Comparison of ENCODE assay signal across 1 cellular context in the genomic region with DNA sequence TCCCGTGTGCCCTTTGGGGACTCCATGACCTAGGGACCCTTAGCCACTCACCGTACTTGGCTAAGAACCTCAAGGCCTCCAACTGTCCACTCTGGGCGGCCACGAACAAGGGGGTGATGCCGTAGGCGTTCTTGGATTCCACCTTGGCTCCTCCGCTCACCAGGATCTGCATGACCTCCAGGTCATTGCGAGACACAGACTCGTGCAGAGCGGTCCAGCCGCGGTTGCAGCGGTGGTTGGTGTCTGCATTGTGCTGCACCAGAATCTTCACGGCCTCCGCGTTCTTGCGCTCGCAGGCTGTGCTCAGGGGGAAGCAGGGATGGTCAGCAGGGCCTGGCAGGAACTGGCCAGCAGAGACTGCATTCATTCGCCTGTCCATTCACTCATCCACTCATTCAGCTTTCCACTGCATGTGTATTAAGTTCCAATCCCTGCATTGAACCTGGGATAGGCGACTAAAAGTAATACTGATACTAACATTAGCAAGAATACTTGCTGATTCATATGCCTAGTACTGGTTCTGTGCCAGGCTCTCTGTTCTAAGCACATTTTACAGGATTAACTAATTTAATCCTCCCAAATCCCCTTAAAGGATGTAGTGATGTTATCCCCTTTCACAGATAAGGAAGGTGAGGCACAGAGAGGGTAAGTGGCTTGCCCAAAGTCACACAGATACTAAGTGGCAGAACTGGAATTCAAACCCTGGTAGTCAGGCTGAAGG.
TF ChIP-seq lines count a peak whose summit lies in the region.

No MANE protein-coding gene starts in this region.

TF ChIP-seq in K562, 482 proteins besides CTCF, POLR2A, EP300 and RAD21:
- peak; percentile 18 for TF ChIP-seq ZFP36 (IDR thresholded peaks at IDR 0.05; ENCODE audit: low read depth, low read length, partially characterized antibody)
- TF ChIP-seq MAFF (IDR thresholded peaks at IDR 0.05; ENCODE audit: low read length): no peak
